1 cellular context compared by ENCODE assay signal in the genomic region with DNA sequence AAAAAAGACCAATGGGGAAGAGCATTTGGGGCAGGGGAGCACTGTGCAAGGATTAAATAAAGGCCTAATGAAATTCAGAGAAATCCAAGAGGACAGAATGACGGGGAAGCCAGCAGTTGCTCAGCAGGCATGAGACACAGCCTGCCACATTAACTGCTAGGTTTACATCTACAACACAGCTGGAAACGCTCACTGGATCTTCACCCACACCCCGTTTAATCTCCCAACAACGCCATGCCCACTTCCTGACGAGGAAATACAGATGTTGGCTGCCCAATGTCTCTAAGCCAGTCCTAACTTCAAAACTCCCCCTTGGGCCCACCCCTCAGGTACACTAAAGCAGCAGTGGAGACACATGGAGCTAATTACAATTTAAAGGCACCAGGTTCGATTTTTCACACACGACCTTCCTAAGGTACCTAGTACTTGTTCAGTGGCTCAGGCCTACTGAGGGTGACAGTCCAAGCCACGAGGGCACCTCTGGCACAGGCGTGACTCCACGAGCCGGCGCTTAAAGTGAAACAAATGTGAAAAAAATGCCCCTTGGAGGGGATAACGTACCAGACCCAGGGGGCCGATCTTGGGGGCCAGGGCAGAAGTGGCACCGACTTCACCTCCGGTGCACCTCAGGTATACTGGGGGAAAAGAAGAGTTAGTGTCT.
TF ChIP-seq lines count a peak whose summit lies in the region.

No MANE protein-coding gene starts in this region.

TF ChIP-seq in HCT116, 20 proteins besides CTCF, POLR2A, EP300 and RAD21:
- TF ChIP-seq ZFX (IDR thresholded peaks at IDR 0.05) (no peak), EZH2phosphoT487 (IDR thresholded peaks at IDR 0.05; ENCODE audit: borderline replicate concordance) (no peak), POLR2AphosphoS5 (IDR thresholded peaks at IDR 0.05; ENCODE audit: low read depth, low read length) (peak; percentile 36; the same call in 1 of the 2 replicates)
